Comparison of ENCODE assay signal across 1 cellular context in the genomic region with DNA sequence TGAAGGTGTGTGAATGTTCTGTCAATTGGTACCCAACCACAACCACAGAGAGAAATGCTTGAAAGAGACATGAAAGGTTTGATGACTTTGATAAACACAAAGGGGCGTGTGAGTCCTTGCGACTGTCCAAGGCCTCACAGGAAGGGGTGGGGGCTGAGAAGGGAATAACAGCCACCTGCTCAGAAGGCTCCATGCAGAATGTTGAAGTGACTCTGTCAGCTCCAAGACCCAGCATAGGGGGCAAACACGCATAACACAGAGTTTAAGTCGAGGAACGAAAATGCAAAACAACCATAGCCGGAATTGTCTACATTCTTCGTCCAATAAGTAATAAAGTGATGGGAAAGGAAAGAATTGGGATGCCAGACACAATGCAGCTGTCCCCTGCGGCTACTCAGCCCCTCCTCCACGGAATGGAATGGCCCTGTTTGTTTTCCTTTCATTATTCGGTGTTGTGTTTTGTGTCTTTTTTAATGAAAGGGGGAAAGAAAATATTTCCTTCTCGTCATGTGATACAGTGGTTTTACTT.
TF ChIP-seq lines count a peak whose summit lies in the region.

No MANE protein-coding gene starts in this region.

TF ChIP-seq in HepG2, 621 proteins besides CTCF, POLR2A, EP300 and RAD21 (continued from another document and continues in another):
- no peak for TF ChIP-seq HNF1A (IDR thresholded peaks at IDR 0.05; ENCODE audit: low read depth)
- no peak for TF ChIP-seq HNF1A (CRISPR knock-in tag; IDR thresholded peaks at IDR 0.05; ENCODE audit: borderline replicate concordance)
- TF ChIP-seq, protein P1, sequence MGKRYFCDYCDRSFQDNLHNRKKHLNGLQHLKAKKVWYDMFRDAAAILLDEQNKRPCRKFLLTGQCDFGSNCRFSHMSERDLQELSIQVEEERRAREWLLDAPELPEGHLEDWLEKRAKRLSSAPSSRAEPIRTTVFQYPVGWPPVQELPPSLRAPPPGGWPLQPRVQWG (CRISPR knock-in tag; IDR thresholded peaks at IDR 0.05; ENCODE audit: borderline replicate concordance, low read depth): no peak
- TF ChIP-seq ZNF652 (CRISPR knock-in tag; IDR thresholded peaks at IDR 0.05; ENCODE audit: borderline replicate concordance, low read depth): no peak
- TF ChIP-seq HDAC2 (CRISPR knock-in tag; IDR thresholded peaks at IDR 0.05): peak; percentile 56; the same call in 1 of the 2 replicates
- TF ChIP-seq ZNF546 (CRISPR knock-in tag; conservative IDR thresholded peaks at IDR 0.05): no peak
- TF ChIP-seq ZNF343 (CRISPR knock-in tag; IDR thresholded peaks at IDR 0.05): no peak
- no peak for TF ChIP-seq MAZ (IDR thresholded peaks at IDR 0.05; ENCODE audit: borderline replicate concordance, low read depth, low read length)
- no peak for TF ChIP-seq MAZ (CRISPR knock-in tag; IDR thresholded peaks at IDR 0.05; ENCODE audit: low read depth)
- peak; percentile 36; the same call in 1 of the 2 replicates for TF ChIP-seq HNF4A (CRISPR knock-in tag; IDR thresholded peaks at IDR 0.05)
- no peak for TF ChIP-seq ZSCAN21 (CRISPR knock-in tag; IDR thresholded peaks at IDR 0.05; ENCODE audit: borderline replicate concordance)
- TF ChIP-seq MAX (IDR thresholded peaks at IDR 0.05): peak; percentile 43; the same call in 1 of the 2 replicates
- no peak for TF ChIP-seq FOXP1 (IDR thresholded peaks at IDR 0.05)
- peak; percentile 53; the same call in 1 of the 2 replicates for TF ChIP-seq FOXP1 (CRISPR knock-in tag; IDR thresholded peaks at IDR 0.05)
- no peak for TF ChIP-seq REXO4 (CRISPR knock-in tag; IDR thresholded peaks at IDR 0.05; ENCODE audit: borderline replicate concordance)
- peak; percentile 35; the same call in 1 of the 2 replicates for TF ChIP-seq FOXO1 (CRISPR knock-in tag; IDR thresholded peaks at IDR 0.05)
- peak; percentile 10; the same call in 1 of the 2 replicates for TF ChIP-seq SAP130 (CRISPR knock-in tag; IDR thresholded peaks at IDR 0.05; ENCODE audit: low read depth)
- no peak for TF ChIP-seq ZFP41 (CRISPR knock-in tag; IDR thresholded peaks at IDR 0.05; ENCODE audit: borderline replicate concordance)
- peak; percentile 88 for TF ChIP-seq TBX2 (CRISPR knock-in tag; IDR thresholded peaks at IDR 0.05; ENCODE audit: borderline replicate concordance)
- TF ChIP-seq POGK (CRISPR knock-in tag; conservative IDR thresholded peaks at IDR 0.05): 0 out of 2 replicates have a peak, but pooled peaks have one; percentile 26
- no peak for TF ChIP-seq SNAPC4 (CRISPR knock-in tag; IDR thresholded peaks at IDR 0.05)
- no peak for TF ChIP-seq HMGXB3 (CRISPR knock-in tag; IDR thresholded peaks at IDR 0.05; ENCODE audit: borderline replicate concordance)
- TF ChIP-seq CREB1 (IDR thresholded peaks at IDR 0.05): no peak
- no peak for TF ChIP-seq CREB1 (CRISPR knock-in tag; IDR thresholded peaks at IDR 0.05)
- TF ChIP-seq ETV5 (CRISPR knock-in tag; IDR thresholded peaks at IDR 0.05; ENCODE audit: borderline replicate concordance): peak; percentile 53; the same call in 1 of the 2 replicates
- TF ChIP-seq TCF7 (IDR thresholded peaks at IDR 0.05; ENCODE audit: low read depth): peak; percentile 79
- TF ChIP-seq SOX5 (CRISPR knock-in tag; IDR thresholded peaks at IDR 0.05; ENCODE audit: borderline replicate concordance): peak; percentile 64; the same call in 1 of the 2 replicates
- TF ChIP-seq RARA (CRISPR knock-in tag; IDR thresholded peaks at IDR 0.05): peak; percentile 26; the same call in 1 of the 2 replicates
- TF ChIP-seq, protein P2, sequence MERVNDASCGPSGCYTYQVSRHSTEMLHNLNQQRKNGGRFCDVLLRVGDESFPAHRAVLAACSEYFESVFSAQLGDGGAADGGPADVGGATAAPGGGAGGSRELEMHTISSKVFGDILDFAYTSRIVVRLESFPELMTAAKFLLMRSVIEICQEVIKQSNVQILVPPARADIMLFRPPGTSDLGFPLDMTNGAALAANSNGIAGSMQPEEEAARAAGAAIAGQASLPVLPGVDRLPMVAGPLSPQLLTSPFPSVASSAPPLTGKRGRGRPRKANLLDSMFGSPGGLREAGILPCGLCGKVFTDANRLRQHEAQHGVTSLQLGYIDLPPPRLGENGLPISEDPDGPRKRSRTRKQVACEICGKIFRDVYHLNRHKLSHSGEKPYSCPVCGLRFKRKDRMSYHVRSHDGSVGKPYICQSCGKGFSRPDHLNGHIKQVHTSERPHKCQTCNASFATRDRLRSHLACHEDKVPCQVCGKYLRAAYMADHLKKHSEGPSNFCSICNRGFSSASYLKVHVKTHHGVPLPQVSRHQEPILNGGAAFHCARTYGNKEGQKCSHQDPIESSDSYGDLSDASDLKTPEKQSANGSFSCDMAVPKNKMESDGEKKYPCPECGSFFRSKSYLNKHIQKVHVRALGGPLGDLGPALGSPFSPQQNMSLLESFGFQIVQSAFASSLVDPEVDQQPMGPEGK (CRISPR knock-in tag; IDR thresholded peaks at IDR 0.05): 0 out of 2 replicates have a peak, but pooled peaks have one; percentile 28
- 0 out of 2 replicates have a peak, but pooled peaks have one; percentile 17 for TF ChIP-seq SOX13 (IDR thresholded peaks at IDR 0.05)
- TF ChIP-seq SOX13 (CRISPR knock-in tag; conservative IDR thresholded peaks at IDR 0.05 in 1 of 2, IDR thresholded peaks at IDR 0.05 in 1 of 2): peak in 1 of 2 experiments; percentile 75; a peak in 2 of 4 replicates
